In the genomic region with DNA sequence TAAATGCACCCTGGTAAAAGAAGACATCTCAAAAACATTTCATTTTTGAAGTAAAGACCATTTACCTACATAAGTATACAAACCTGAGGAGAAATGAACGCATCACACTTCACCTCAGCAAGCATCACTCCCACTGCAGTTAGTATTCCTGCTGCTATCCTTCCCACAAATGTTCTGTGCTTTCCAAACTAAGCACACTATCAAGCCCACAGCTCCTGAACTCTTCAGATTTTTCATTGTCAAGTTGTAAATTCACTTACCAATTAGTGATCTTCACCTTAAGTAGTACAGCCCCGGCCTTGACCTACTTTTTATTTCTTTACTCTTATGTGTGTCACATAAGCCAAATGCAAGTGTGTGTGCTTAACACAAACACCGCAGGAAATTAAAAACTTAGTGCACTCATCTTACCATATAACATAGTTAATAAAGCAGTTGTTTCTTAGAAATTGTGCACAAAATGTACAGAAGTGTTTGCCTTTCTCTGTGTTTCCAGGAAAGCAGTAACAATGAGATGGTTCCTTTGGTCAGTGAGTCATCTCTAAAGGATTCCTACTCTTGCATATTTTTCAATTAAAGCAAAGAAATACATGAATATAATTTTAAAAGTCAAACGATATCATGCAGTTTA, we compare ENCODE assay signal across 14 cellular contexts.
DNase-seq lines count a peak whose midpoint lies in the region; ATAC-seq and TF ChIP-seq lines count a peak whose summit lies in the region.
"Had no signal": no experiment of that assay in that cellular context is flagged by ENCODE, and none has a peak within 500 bp of the region (broad histone marks: within the 10 kb centered on the region; RNA-seq: fewer than 3 reads in every experiment).

No MANE protein-coding gene starts in this region.

- no peaks in the 10 kb centered on the region for H3K27me3 ChIP-seq in lower lobe of right lung (ENCODE audit: low read depth)
- H3K27me3 ChIP-seq in WERI-Rb-1 (ENCODE audit: insufficient read depth, low read depth, severe bottlenecking): no peaks in the 10 kb centered on the region
- H3K27me3 ChIP-seq: body of pancreas, MG63 had no signal

- H3K9me3 ChIP-seq in lower lobe of right lung: no peaks in the 10 kb centered on the region
- no peaks in the 10 kb centered on the region for H3K9me3 ChIP-seq in WERI-Rb-1 (ENCODE audit: severe bottlenecking)
- H3K9me3 ChIP-seq: body of pancreas, MG63 had no signal

- TF ChIP-seq CTCF in astrocyte of the cerebellum (IDR thresholded peaks at IDR 0.05; ENCODE audit: low read depth, low read length, missing control alignments): no peak
- no peak for TF ChIP-seq CTCF in lower lobe of right lung (IDR thresholded peaks at IDR 0.05)
- TF ChIP-seq CTCF in WERI-Rb-1 (IDR thresholded peaks at IDR 0.05; ENCODE audit: low read depth, low read length): no peak

- DNase-seq in COLO829 (ENCODE audit: low spot score) (peak; percentile 58), HS-5 (ENCODE audit: low read depth) (peak; percentile 25), astrocyte of the cerebellum (ENCODE audit: low read depth) (peak; percentile 51), hepatic stellate cell (ENCODE audit: low spot score) (peak; percentile 42), lower lobe of right lung (no peak), NCI-H774 (lab: John Stamatoyannopoulos, UW) (no peak), WERI-Rb-1 (no peak)
- DNase-seq: activated T-cell treated with anti-CD3 and anti-CD28 coated beads, Interleukin-2, amount 50 U/mL, for 24 hours; body of pancreas; CD8-positive, alpha-beta memory T cell; MG63; retina had no signal

- H3K4me3 ChIP-seq in astrocyte of the cerebellum (ENCODE audit: low read depth, low read length) (no peak overlapping the region), lower lobe of right lung (no peak overlapping the region), WERI-Rb-1 (ENCODE audit: low read depth, low read length) (no peak overlapping the region)
- H3K4me3 ChIP-seq: body of pancreas, MG63 had no signal

- H3K36me3 ChIP-seq in lower lobe of right lung (no peaks in the 10 kb centered on the region), WERI-Rb-1 (no peaks in the 10 kb centered on the region)
- H3K36me3 ChIP-seq: MG63 had no signal

- intact Hi-C loops in lower lobe of right lung (cut with DNase I): no loop called here

- H3K4me1 ChIP-seq in lower lobe of right lung: no peaks in the 10 kb centered on the region
- H3K4me1 ChIP-seq: body of pancreas had no signal

- no peak for ATAC-seq in lower lobe of right lung
- no peak for ATAC-seq in HG03432 (IDR thresholded peaks at IDR 0.05; ENCODE audit: unreplicated experiment)
- ATAC-seq: body of pancreas, Right ventricle myocardium inferior had no signal

- no peak overlapping the region for H3K27ac ChIP-seq in lower lobe of right lung
- no peak overlapping the region for H3K27ac ChIP-seq in WERI-Rb-1
- H3K27ac ChIP-seq: body of pancreas had no signal

- in situ Hi-C loops in astrocyte of the cerebellum (cut with HindIII; ENCODE audit: low sequenced_read_pairs): no loop called here

Comparison
In these comparisons a context has a peak if more than half of its experiments do, and no peak if none do; other contexts are left out.
1. DNase-seq: peak in COLO829 (single experiment), HS-5 (single experiment), astrocyte of the cerebellum (single experiment) and hepatic stellate cell (single experiment); none in lower lobe of right lung (single experiment), NCI-H774 (single experiment) and WERI-Rb-1 (single experiment).